In genomic region chr2:28363676-28364075, GRCh38 we compare ENCODE assay signal across 1 cellular context.
TF ChIP-seq lines count a peak whose summit lies in the region.

No MANE protein-coding gene starts in this region.

TF ChIP-seq in GM12878, 131 proteins besides CTCF, POLR2A, EP300 and RAD21:
- TF ChIP-seq SREBF2 (IDR thresholded peaks at IDR 0.05; ENCODE audit: low read length), result no peak
- TF ChIP-seq, protein P1, sequence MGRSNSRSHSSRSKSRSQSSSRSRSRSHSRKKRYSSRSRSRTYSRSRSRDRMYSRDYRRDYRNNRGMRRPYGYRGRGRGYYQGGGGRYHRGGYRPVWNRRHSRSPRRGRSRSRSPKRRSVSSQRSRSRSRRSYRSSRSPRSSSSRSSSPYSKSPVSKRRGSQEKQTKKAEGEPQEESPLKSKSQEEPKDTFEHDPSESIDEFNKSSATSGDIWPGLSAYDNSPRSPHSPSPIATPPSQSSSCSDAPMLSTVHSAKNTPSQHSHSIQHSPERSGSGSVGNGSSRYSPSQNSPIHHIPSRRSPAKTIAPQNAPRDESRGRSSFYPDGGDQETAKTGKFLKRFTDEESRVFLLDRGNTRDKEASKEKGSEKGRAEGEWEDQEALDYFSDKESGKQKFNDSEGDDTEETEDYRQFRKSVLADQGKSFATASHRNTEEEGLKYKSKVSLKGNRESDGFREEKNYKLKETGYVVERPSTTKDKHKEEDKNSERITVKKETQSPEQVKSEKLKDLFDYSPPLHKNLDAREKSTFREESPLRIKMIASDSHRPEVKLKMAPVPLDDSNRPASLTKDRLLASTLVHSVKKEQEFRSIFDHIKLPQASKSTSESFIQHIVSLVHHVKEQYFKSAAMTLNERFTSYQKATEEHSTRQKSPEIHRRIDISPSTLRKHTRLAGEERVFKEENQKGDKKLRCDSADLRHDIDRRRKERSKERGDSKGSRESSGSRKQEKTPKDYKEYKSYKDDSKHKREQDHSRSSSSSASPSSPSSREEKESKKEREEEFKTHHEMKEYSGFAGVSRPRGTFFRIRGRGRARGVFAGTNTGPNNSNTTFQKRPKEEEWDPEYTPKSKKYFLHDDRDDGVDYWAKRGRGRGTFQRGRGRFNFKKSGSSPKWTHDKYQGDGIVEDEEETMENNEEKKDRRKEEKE (IDR thresholded peaks at IDR 0.05), result no peak
- TF ChIP-seq SMC3 (IDR thresholded peaks at IDR 0.05; ENCODE audit: borderline replicate concordance, low read length), result no peak
- TF ChIP-seq SMAD1 (IDR thresholded peaks at IDR 0.05; ENCODE audit: low read depth, partially characterized antibody), result no peak
- no peak for TF ChIP-seq TCF3 (IDR thresholded peaks at IDR 0.05; ENCODE audit: borderline replicate concordance, insufficient read depth, low read depth, low read length)
- TF ChIP-seq PKNOX1 (IDR thresholded peaks at IDR 0.05), result peak; percentile 52
- no peak for TF ChIP-seq ZNF622 (IDR thresholded peaks at IDR 0.05)
- no peak for TF ChIP-seq SMARCA5 (IDR thresholded peaks at IDR 0.05)
- no peak for TF ChIP-seq ZNF217 (IDR thresholded peaks at IDR 0.05)
